10 cellular contexts compared by ENCODE assay signal in genomic region chr15:82146990-82147461, GRCh38.
DNase-seq lines count a peak whose midpoint lies in the region; ATAC-seq, FAIRE-seq and TF ChIP-seq lines count a peak whose summit lies in the region.
"Had no signal": no experiment of that assay in that cellular context is flagged by ENCODE, and none has a peak within 500 bp of the region (broad histone marks: within the 10 kb centered on the region; RNA-seq: fewer than 3 reads in every experiment).

No MANE protein-coding gene starts in this region.

- no peaks in the 10 kb centered on the region for H3K9me3 Mint-ChIP-seq in T-cell
- H3K9me3 Mint-ChIP-seq in stimulated activated naive CD8-positive, alpha-beta T cell treated with anti-CD3 and anti-CD28 coated beads, Interleukin-15, amount 100 ng/mL, for 72 hours: no peaks in the 10 kb centered on the region

- H3K4me3 ChIP-seq in bronchial epithelial cell (ENCODE audit: low read depth, low read length): no peak overlapping the region

- DNase-seq in AG08395 (ENCODE audit: low spot score) (peak; percentile 77), LHCN-M2 (ENCODE audit: low read depth) (peak; percentile 99), bronchial epithelial cell (ENCODE audit: low read depth) (peak; percentile 87), kidney tubule cell (ENCODE audit: low spot score) (peak; percentile 85), T-cell (no peak), NCI-H2227 treated with DMSO at 0.1 percent for 48 hours (lab: John Stamatoyannopoulos, UW) (no peak), COLO668 (lab: John Stamatoyannopoulos, UW; ENCODE audit: unreplicated experiment) (no peak)
- no peak for DNase-seq in stimulated activated naive CD8-positive, alpha-beta T cell treated with anti-CD3 and anti-CD28 coated beads, Interleukin-15, amount 100 ng/mL, for 72 hours
- DNase-seq: effector memory CD4-positive, alpha-beta T cell had no signal

- no peak overlapping the region for H3K4me3 Mint-ChIP-seq in T-cell
- H3K4me3 Mint-ChIP-seq in stimulated activated naive CD8-positive, alpha-beta T cell treated with anti-CD3 and anti-CD28 coated beads, Interleukin-15, amount 100 ng/mL, for 72 hours: no peak overlapping the region
- H3K4me3 Mint-ChIP-seq: B cell had no signal

- no peaks in the 10 kb centered on the region for H3K27me3 Mint-ChIP-seq in T-cell
- H3K27me3 Mint-ChIP-seq in stimulated activated naive CD8-positive, alpha-beta T cell treated with anti-CD3 and anti-CD28 coated beads, Interleukin-15, amount 100 ng/mL, for 72 hours: no peaks in the 10 kb centered on the region
- H3K27me3 Mint-ChIP-seq: B cell had no signal

- TF ChIP-seq CTCF in bronchial epithelial cell (IDR thresholded peaks at IDR 0.05; ENCODE audit: insufficient read depth, low read length, severe bottlenecking): no peak

- H3K36me3 Mint-ChIP-seq in T-cell: peaks cover 35% of the 10 kb centered on the region

- CTCF ChIA-PET in T-cell (lab: Charles Lee): interaction anchor here in 1 of 2 donors (0.6 kb wide), 1 partner anchor 12 kb away, joined by 3 read pairs; no protein-coding TSS in a partner anchor

- ATAC-seq in T-cell (replicated peaks in 1 of 4): no peak
- no peak for ATAC-seq in stimulated activated naive CD8-positive, alpha-beta T cell treated with anti-CD3 and anti-CD28 coated beads, Interleukin-15, amount 100 ng/mL, for 72 hours

- POLR2A ChIA-PET in T-cell (lab: Charles Lee): no interaction called here

- no peaks in the 10 kb centered on the region for H3K36me3 ChIP-seq in bronchial epithelial cell (ENCODE audit: control insufficient read depth, insufficient read depth, low read length)

- H3K4me1 Mint-ChIP-seq in T-cell: no peaks in the 10 kb centered on the region
- no peaks in the 10 kb centered on the region for H3K4me1 Mint-ChIP-seq in stimulated activated naive CD8-positive, alpha-beta T cell treated with anti-CD3 and anti-CD28 coated beads, Interleukin-15, amount 100 ng/mL, for 72 hours
- H3K4me1 Mint-ChIP-seq: B cell had no signal

- H3K27ac Mint-ChIP-seq in T-cell: no peak overlapping the region
- H3K27ac Mint-ChIP-seq in stimulated activated naive CD8-positive, alpha-beta T cell treated with anti-CD3 and anti-CD28 coated beads, Interleukin-15, amount 100 ng/mL, for 72 hours: no peak overlapping the region
- H3K27ac Mint-ChIP-seq: B cell had no signal

- H3K27me3 ChIP-seq in bronchial epithelial cell (ENCODE audit: control insufficient read depth, insufficient read depth, low read length): no peaks in the 10 kb centered on the region

- FAIRE-seq in bronchial epithelial cell (lab: Jason Lieb, UNC): no peak

Comparison
In these comparisons a context has a peak if more than half of its experiments do, and no peak if none do; other contexts are left out.
1. DNase-seq: peak in AG08395 (single experiment), LHCN-M2 (single experiment), bronchial epithelial cell (single experiment) and kidney tubule cell (single experiment); none in T-cell (0 of 34), stimulated activated naive CD8-positive, alpha-beta T cell treated with anti-CD3 and anti-CD28 coated beads, Interleukin-15, amount 100 ng/mL, for 72 hours (0 of 2), NCI-H2227 treated with DMSO at 0.1 percent for 48 hours (single experiment) and COLO668 (single experiment).